ENCODE assay signal across 10 cellular contexts in the genomic region with DNA sequence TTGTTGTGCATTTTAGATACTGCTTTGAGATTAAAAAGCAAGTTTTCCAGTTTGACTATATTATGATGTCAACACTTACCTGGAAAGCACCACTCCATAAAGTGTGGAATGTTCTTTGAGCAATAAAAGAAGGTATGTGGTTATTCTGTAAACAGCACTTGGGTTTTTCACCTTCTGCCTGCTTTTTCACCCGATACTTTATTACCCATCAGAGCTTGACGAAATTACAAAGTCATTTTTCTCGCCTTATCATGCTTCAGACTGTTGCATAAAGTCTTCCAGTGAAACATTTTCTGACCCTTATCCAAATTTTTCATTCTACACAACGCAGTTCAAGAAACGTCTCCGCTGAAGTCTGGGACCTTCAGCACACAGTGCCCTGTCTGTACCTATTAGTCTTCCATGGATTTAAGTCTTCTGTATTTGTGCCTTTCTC. TPM values are rescaled to one million over a fixed set of nuclear protein-coding genes. Genes with fewer than 3 reads are reported as not detected.
A peak's percentile ranks its signal among the peaks of the same experiment; 100 is the strongest.
DNase-seq lines count a peak whose midpoint lies in the region; ATAC-seq and TF ChIP-seq lines count a peak whose summit lies in the region.
"Had no signal": no experiment of that assay in that cellular context is flagged by ENCODE, and none has a peak within 500 bp of the region (broad histone marks: within the 10 kb centered on the region; RNA-seq: fewer than 3 reads in every experiment).

No MANE protein-coding gene starts in this region.

- no peak for TF ChIP-seq POLR2A in breast epithelium (IDR thresholded peaks at IDR 0.05)

- no peaks in the 10 kb centered on the region for H3K27me3 ChIP-seq in HL-60 (ENCODE audit: insufficient read depth, poor library complexity, severe bottlenecking)
- H3K27me3 ChIP-seq in breast epithelium, result no peaks in the 10 kb centered on the region
- no peaks in the 10 kb centered on the region for H3K27me3 ChIP-seq in muscle layer of duodenum (ENCODE audit: low read depth, low read length)

- no peak for ATAC-seq in GM21529 (IDR thresholded peaks at IDR 0.05; ENCODE audit: unreplicated experiment)

- DNase-seq in HL-60 (ENCODE audit: low read depth in 1 of 2, low spot score in 1 of 2) (no peak), breast epithelium (ENCODE audit: low spot score in 2 of 2) (no peak), NCI-H2227 (lab: John Stamatoyannopoulos, UW; ENCODE audit: unreplicated experiment) (no peak), NCI-H1105 treated with DMSO at 0.1 percent for 48 hours (lab: John Stamatoyannopoulos, UW) (no peak), NCI-H2081 treated with DMSO at 0.1 percent for 48 hours (lab: John Stamatoyannopoulos, UW) (no peak)
- DNase-seq: activated CD8-positive, alpha-beta memory T cell treated with anti-CD3 and anti-CD28 coated beads, Interleukin-2, amount 50 U/mL, for 4 hours had no signal

- no peak overlapping the region for H3K4me3 ChIP-seq in HL-60 (replicated peaks; ENCODE audit: insufficient read depth, low read length)
- no peak overlapping the region for H3K4me3 ChIP-seq in breast epithelium
- no peak overlapping the region for H3K4me3 ChIP-seq in muscle layer of duodenum (ENCODE audit: low read depth in 1 of 2, low read length in 2 of 2)
- H3K4me3 ChIP-seq: lung had no signal

- TF ChIP-seq CTCF in 22Rv1 (IDR thresholded peaks at IDR 0.05) (no peak), HL-60 (IDR thresholded peaks at IDR 0.05; ENCODE audit: insufficient read depth, low read length) (no peak), breast epithelium (IDR thresholded peaks at IDR 0.05) (no peak)

- intact Hi-C loops in breast epithelium (cut with DNase I; ENCODE audit: low total_unique reads), result no loop called here

- H3K4me1 ChIP-seq in breast epithelium, result peaks cover 0 to 3% of the 10 kb centered on the region in 2 donors
- H3K4me1 ChIP-seq in muscle layer of duodenum (ENCODE audit: control insufficient read depth in 1 of 2, insufficient read depth in 2 of 2, low read length in 2 of 2), result peaks cover 29 to 31% of the 10 kb centered on the region in 2 donors

- H3K36me3 ChIP-seq in breast epithelium (no peaks in the 10 kb centered on the region), muscle layer of duodenum (ENCODE audit: control insufficient read depth in 1 of 2, insufficient read depth in 2 of 2, low read length in 2 of 2) (peaks cover 0 to 12% of the 10 kb centered on the region in 2 donors)

- H3K9me3 ChIP-seq in breast epithelium, result no peaks in the 10 kb centered on the region
- H3K9me3 ChIP-seq in muscle layer of duodenum (ENCODE audit: control insufficient read depth in 1 of 2, low read length in 2 of 2), result no peaks in the 10 kb centered on the region

- H3K27ac ChIP-seq in 22Rv1 (peak overlapping the region; percentile 69), HL-60 (replicated peaks) (peak overlapping the region; percentile 42; the same call in 1 of the 2 replicates), breast epithelium (peak overlapping the region; percentile 25 to 45), muscle layer of duodenum (ENCODE audit: low read length) (peak overlapping the region; percentile 4)

RNA-seq across cellular contexts. Expression of gene CAB39, which starts 25.2 kb away (rescaled TPM):
- 10 to 100 TPM; 79.0 to 85.9 (median 83.4) TPM for total RNA-seq in breast epithelium

Comparison
In these comparisons a context has a peak if more than half of its experiments do, and no peak if none do; other contexts are left out.
1. H3K27ac ChIP-seq: peak in every context shown above with its lines; median percentile 69 in 22Rv1; 42 in HL-60; 35 in breast epithelium; 4 in muscle layer of duodenum.